Comparison of ENCODE assay signal across 25 cellular contexts in the genomic region with DNA sequence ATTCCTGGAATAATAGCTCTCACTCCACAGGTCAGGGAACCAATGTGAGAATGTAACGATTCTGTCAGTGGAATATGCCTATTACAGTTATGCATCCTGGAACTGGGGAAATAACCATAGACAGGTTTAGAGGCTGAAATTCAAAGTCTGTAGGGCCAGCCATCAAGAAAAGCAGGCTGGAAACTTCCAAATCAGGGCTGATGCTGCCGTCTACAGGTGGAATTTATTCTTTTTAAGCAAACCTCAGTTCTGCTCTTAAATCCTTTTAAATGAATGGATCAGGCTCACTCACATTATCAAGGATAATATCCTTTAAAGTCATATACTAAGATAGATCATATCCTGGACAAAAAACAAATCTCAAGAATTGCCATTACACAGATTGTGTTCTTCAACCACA.
"Had no signal": no experiment of that assay in that cellular context is flagged by ENCODE, and none has a peak within 500 bp of the region (broad histone marks: within the 10 kb centered on the region; RNA-seq: fewer than 3 reads in every experiment).

No MANE protein-coding gene starts in this region.

- H3K36me3 ChIP-seq: brain microvascular endothelial cell, cardiac muscle cell, SJCRH30 had no signal

- H3K9me2 ChIP-seq: SK-N-SH had no signal

- H3K27me3 Mint-ChIP-seq: activated CD4-positive, alpha-beta memory T cell treated with anti-CD3 and anti-CD28 coated beads for 36 hours; activated CD4-positive, alpha-beta T cell treated with anti-CD3 and anti-CD28 coated beads, Interleukin-2, amount 10 ng/mL, durations not matched to agents 7 days and 5 days; activated naive CD4-positive, alpha-beta T cell treated with anti-CD3 and anti-CD28 coated beads, Interleukin-2, amount 10 ng/mL, durations not matched to agents 7 days and 5 days; activated T-helper 17 cell treated with anti-CD3 and anti-CD28 coated beads, Interleukin-2, amount 50 U/mL, for 72 hours had no signal

- H3K4me2 ChIP-seq: SK-N-SH had no signal

- H3K27me3 ChIP-seq: brain microvascular endothelial cell, cardiac muscle cell, SJCRH30 had no signal

- H3K4me3 ChIP-seq: cardiac muscle cell, SJCRH30 had no signal

- H3K27ac ChIP-seq: brain microvascular endothelial cell, cardiac muscle cell, SJCRH30 had no signal

- H3K4me1 Mint-ChIP-seq: activated CD4-positive, alpha-beta T cell treated with anti-CD3 and anti-CD28 coated beads, Interleukin-2, amount 10 ng/mL, durations not matched to agents 7 days and 5 days; activated naive CD4-positive, alpha-beta T cell treated with anti-CD3 and anti-CD28 coated beads, Interleukin-2, amount 10 ng/mL, durations not matched to agents 7 days and 5 days; activated naive CD8-positive, alpha-beta T cell treated with anti-CD3 and anti-CD28 coated beads for 36 hours; activated T-helper 17 cell treated with anti-CD3 and anti-CD28 coated beads, Interleukin-2, amount 50 U/mL, for 72 hours had no signal

- H3K36me3 Mint-ChIP-seq: activated CD4-positive, alpha-beta memory T cell treated with anti-CD3 and anti-CD28 coated beads for 36 hours; activated naive CD4-positive, alpha-beta T cell treated with anti-CD3 and anti-CD28 coated beads, Interleukin-2, amount 10 ng/mL, durations not matched to agents 7 days and 5 days; activated naive CD8-positive, alpha-beta T cell treated with anti-CD3 and anti-CD28 coated beads for 36 hours had no signal

- H3K9me3 ChIP-seq: SJCRH30, SK-N-SH had no signal

- H3K9ac ChIP-seq: SK-N-SH had no signal

- H3K27ac Mint-ChIP-seq: activated CD4-positive, alpha-beta memory T cell treated with anti-CD3 and anti-CD28 coated beads for 36 hours; activated CD4-positive, alpha-beta T cell treated with anti-CD3 and anti-CD28 coated beads, Interleukin-2, amount 10 ng/mL, durations not matched to agents 7 days and 5 days; activated naive CD4-positive, alpha-beta T cell treated with anti-CD3 and anti-CD28 coated beads, Interleukin-2, amount 10 ng/mL, durations not matched to agents 7 days and 5 days; activated naive CD8-positive, alpha-beta T cell treated with anti-CD3 and anti-CD28 coated beads for 36 hours; activated T-helper 17 cell treated with anti-CD3 and anti-CD28 coated beads, Interleukin-2, amount 50 U/mL, for 72 hours; T-helper 2 cell treated with Interferon-gamma antibody and Interleukin-4, amounts not matched to agents 5 μg/mL and 100 μg/mL, for 36 hours had no signal

- H3K4me1 ChIP-seq: SJCRH30 had no signal

- H3K4me3 Mint-ChIP-seq: activated CD4-positive, alpha-beta memory T cell treated with anti-CD3 and anti-CD28 coated beads for 36 hours; activated CD4-positive, alpha-beta T cell treated with anti-CD3 and anti-CD28 coated beads, Interleukin-2, amount 10 ng/mL, durations not matched to agents 7 days and 5 days; activated naive CD4-positive, alpha-beta T cell treated with anti-CD3 and anti-CD28 coated beads, Interleukin-2, amount 10 ng/mL, durations not matched to agents 7 days and 5 days; activated naive CD8-positive, alpha-beta T cell treated with anti-CD3 and anti-CD28 coated beads for 36 hours; activated T-cell treated with anti-CD3 and anti-CD28 coated beads, Interleukin-2, amount 50 U/mL, for 4 hours; activated T-helper 17 cell treated with anti-CD3 and anti-CD28 coated beads, Interleukin-2, amount 50 U/mL, for 72 hours; T-helper 2 cell treated with Interferon-gamma antibody and Interleukin-4, amounts not matched to agents 5 μg/mL and 100 μg/mL, for 36 hours had no signal

- DNase-seq: activated CD4-positive, alpha-beta memory T cell treated with anti-CD3 and anti-CD28 coated beads for 36 hours; activated CD4-positive, alpha-beta T cell treated with anti-CD3 and anti-CD28 coated beads, Interleukin-2, amount 10 ng/mL, durations not matched to agents 7 days and 5 days; activated CD4-positive, CD25-positive, alpha-beta regulatory T cell; activated CD8-positive, alpha-beta memory T cell treated with anti-CD3 and anti-CD28 coated beads for 24 hours; activated gamma-delta T cell treated with Interleukin-2 at 50 U/mL for 16 hours; activated naive CD4-positive, alpha-beta T cell treated with anti-CD3 and anti-CD28 coated beads, Interleukin-2, amount 10 ng/mL, durations not matched to agents 7 days and 5 days; activated naive CD8-positive, alpha-beta T cell treated with anti-CD3 and anti-CD28 coated beads for 36 hours; activated T-cell treated with anti-CD3 and anti-CD28 coated beads, Interleukin-2, amount 50 U/mL, for 4 hours; brain microvascular endothelial cell; Kasumi-1; NCI-H1092; NCI-H1417; NCI-H1930; NCI-H2171; NCI-H226; NCI-H510A; NCI-H526 treated with DMSO at 0.1 percent for 48 hours; Right ventricle myocardium superior; RPMI8226; SK-N-SH; T-helper 1 cell had no signal
